31 cellular contexts compared by ENCODE assay signal in the genomic region with DNA sequence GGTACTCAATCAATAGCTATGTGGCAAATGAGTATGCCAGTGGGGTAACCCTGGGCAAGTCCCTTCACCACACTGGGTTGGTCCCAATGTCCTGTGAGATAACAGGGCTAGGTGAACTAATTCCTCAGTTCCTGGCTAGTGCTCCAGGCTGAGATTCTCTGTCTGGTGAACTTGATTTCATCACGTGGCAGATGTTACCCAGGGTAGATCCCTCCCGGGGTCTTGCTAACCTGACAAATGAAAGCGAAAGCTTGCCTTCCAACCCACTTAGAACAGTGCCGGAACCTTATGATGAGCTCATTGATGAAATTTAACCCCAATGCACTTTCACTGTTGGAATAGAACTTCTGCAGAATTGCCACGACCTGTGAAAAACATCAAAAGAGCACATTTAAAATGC. TPM values are rescaled to one million over a fixed set of nuclear protein-coding genes. Genes with fewer than 3 reads are reported as not detected.
DNase-seq lines count a peak whose midpoint lies in the region; ATAC-seq and TF ChIP-seq lines count a peak whose summit lies in the region.
"Had no signal": no experiment of that assay in that cellular context is flagged by ENCODE, and none has a peak within 500 bp of the region (broad histone marks: within the 10 kb centered on the region; RNA-seq: fewer than 3 reads in every experiment).

No MANE protein-coding gene starts in this region.

- intact Hi-C loops in activated T-helper 2 cell treated with anti-CD3 and anti-CD28 coated beads, Interferon-gamma antibody, Interleukin-2, Interleukin-4, amounts not matched to agents 10 μg/mL and 5 μg/mL and 100 μg/mL, durations not matched to agents 14 hours and 24 hours and 36 hours (cut with micrococcal nuclease), result loop anchor here (2.0 to 10.0 kb wide), 5 partner anchors 157 to 840 kb away; a partner anchor contains a TSS

- H3K36me3 Mint-ChIP-seq in activated T-cell treated with anti-CD3 and anti-CD28 coated beads, Interleukin-2, amount 50 U/mL, for 24 hours (ENCODE audit: low read depth), result peaks cover 28% of the 10 kb centered on the region
- H3K36me3 Mint-ChIP-seq in activated T-helper 2 cell treated with anti-CD3 and anti-CD28 coated beads, Interferon-gamma antibody, Interleukin-2, Interleukin-4, amounts not matched to agents 10 μg/mL and 5 μg/mL and 100 μg/mL, durations not matched to agents 14 hours and 24 hours and 36 hours (ENCODE audit: low read depth), result peaks cover 52% of the 10 kb centered on the region

- H3K79me2 ChIP-seq in SK-N-SH (ENCODE audit: insufficient read depth), result no peaks in the 10 kb centered on the region

- no peak for DNase-seq in activated T-cell treated with anti-CD3 and anti-CD28 coated beads, Interleukin-2, amount 50 U/mL, for 24 hours
- no peak for DNase-seq in activated T-cell treated with anti-CD3 and anti-CD28 coated beads, Interleukin-2, amount 50 U/mL, for 1 hour
- peak; percentile 15 for DNase-seq in Jurkat, Clone E6-1 (ENCODE audit: low read depth, low spot score)
- DNase-seq in activated T-helper 2 cell treated with anti-CD3 and anti-CD28 coated beads, Interferon-gamma antibody, Interleukin-2, Interleukin-4, amounts not matched to agents 10 μg/mL and 5 μg/mL and 100 μg/mL, durations not matched to agents 14 hours and 24 hours and 36 hours (ENCODE audit: low spot score), result peak; percentile 30
- peak in 1 of 2 donors; percentile 20 for DNase-seq in stimulated activated naive CD8-positive, alpha-beta T cell treated with anti-CD3 and anti-CD28 coated beads, Interleukin-15, amount 100 ng/mL, for 72 hours
- DNase-seq in SK-N-SH (no peak), NCI-H345 (lab: John Stamatoyannopoulos, UW) (no peak)
- DNase-seq: ACHN; activated CD4-positive, alpha-beta T cell treated with anti-CD3 and anti-CD28 coated beads for 4 hours; activated naive CD4-positive, alpha-beta T cell treated with Interleukin-2 at 50 U/mL for 16 hours; anterior cingulate cortex; DMS79; effector CD4-positive, alpha-beta T cell; left ventricle myocardium inferior; mesendoderm; MG63; NCI-H1105 treated with DMSO at 0.1 percent for 48 hours; NCI-H2029 treated with DMSO at 0.1 percent for 48 hours; NCI-H446; NCI-H774; sigmoid colon; stomach; tibial artery had no signal

- H3K27me3 ChIP-seq in SK-N-SH (ENCODE audit: insufficient read depth), result no peaks in the 10 kb centered on the region
- H3K27me3 ChIP-seq: MG63, sigmoid colon, tibial artery had no signal

- H3K4me3 Mint-ChIP-seq in activated T-cell treated with anti-CD3 and anti-CD28 coated beads, Interleukin-2, amount 50 U/mL, for 24 hours, result no peak overlapping the region
- H3K4me3 Mint-ChIP-seq in activated T-helper 2 cell treated with anti-CD3 and anti-CD28 coated beads, Interferon-gamma antibody, Interleukin-2, Interleukin-4, amounts not matched to agents 10 μg/mL and 5 μg/mL and 100 μg/mL, durations not matched to agents 14 hours and 24 hours and 36 hours (ENCODE audit: low read depth), result peak overlapping the region; percentile 71
- peak overlapping the region; percentile 31 to 34 for H3K4me3 Mint-ChIP-seq in stimulated activated naive CD8-positive, alpha-beta T cell treated with anti-CD3 and anti-CD28 coated beads, Interleukin-15, amount 100 ng/mL, for 72 hours

- H3K27ac Mint-ChIP-seq in activated T-cell treated with anti-CD3 and anti-CD28 coated beads, Interleukin-2, amount 50 U/mL, for 24 hours, result peak overlapping the region; percentile 71
- peak overlapping the region; percentile 82 for H3K27ac Mint-ChIP-seq in activated T-helper 2 cell treated with anti-CD3 and anti-CD28 coated beads, Interferon-gamma antibody, Interleukin-2, Interleukin-4, amounts not matched to agents 10 μg/mL and 5 μg/mL and 100 μg/mL, durations not matched to agents 14 hours and 24 hours and 36 hours
- H3K27ac Mint-ChIP-seq in stimulated activated naive CD8-positive, alpha-beta T cell treated with anti-CD3 and anti-CD28 coated beads, Interleukin-15, amount 100 ng/mL, for 72 hours, result peak overlapping the region in 1 of 2 donors; percentile 40

- no peaks in the 10 kb centered on the region for H3K9me2 ChIP-seq in SK-N-SH

- H3K4me1 Mint-ChIP-seq in activated T-cell treated with anti-CD3 and anti-CD28 coated beads, Interleukin-2, amount 50 U/mL, for 24 hours (ENCODE audit: low read depth), result peaks cover 33% of the 10 kb centered on the region
- peaks cover 44% of the 10 kb centered on the region for H3K4me1 Mint-ChIP-seq in activated T-helper 2 cell treated with anti-CD3 and anti-CD28 coated beads, Interferon-gamma antibody, Interleukin-2, Interleukin-4, amounts not matched to agents 10 μg/mL and 5 μg/mL and 100 μg/mL, durations not matched to agents 14 hours and 24 hours and 36 hours (ENCODE audit: low read depth)
- H3K4me1 Mint-ChIP-seq in stimulated activated naive CD8-positive, alpha-beta T cell treated with anti-CD3 and anti-CD28 coated beads, Interleukin-15, amount 100 ng/mL, for 72 hours, result peaks cover 39% of the 10 kb centered on the region

- H4K20me1 ChIP-seq in SK-N-SH (ENCODE audit: insufficient read depth), result no peaks in the 10 kb centered on the region

- CTCF ChIA-PET in SK-N-SH (lab: Yijun Ruan, JAX), result interaction anchor here (1.1 to 6.9 kb wide), 11 partner anchors 10 to 1262 kb away, joined by 3 to 87 read pairs (median 4); a partner anchor contains a TSS

- 96% methylated on average over 3 of the region's 5 CpGs for WGBS in SK-N-SH (ENCODE audit: low lambda C conversion rate)

- peaks cover 19% of the 10 kb centered on the region for H3F3A ChIP-seq in SK-N-SH (replicated peaks; ENCODE audit: insufficient read depth)

- H3K4me2 ChIP-seq in SK-N-SH, result no peak overlapping the region

- ATAC-seq in stimulated activated naive CD8-positive, alpha-beta T cell treated with anti-CD3 and anti-CD28 coated beads, Interleukin-15, amount 100 ng/mL, for 72 hours, result peak; percentile 19
- ATAC-seq: HCT116, K562 had no signal

- peaks cover 12 to 15% of the 10 kb centered on the region in 2 experiments; a peak in 3 of 4 replicates for H3K4me1 ChIP-seq in SK-N-SH (ENCODE audit: control insufficient read depth in 1 of 2, insufficient read depth in 2 of 2, low read depth in 1 of 2, low read length in 1 of 2)
- H3K4me1 ChIP-seq: left ventricle myocardium inferior, prostate gland had no signal

- H3K9me3 Mint-ChIP-seq in activated T-cell treated with anti-CD3 and anti-CD28 coated beads, Interleukin-2, amount 50 U/mL, for 24 hours, result no peaks in the 10 kb centered on the region
- H3K9me3 Mint-ChIP-seq in activated T-helper 2 cell treated with anti-CD3 and anti-CD28 coated beads, Interferon-gamma antibody, Interleukin-2, Interleukin-4, amounts not matched to agents 10 μg/mL and 5 μg/mL and 100 μg/mL, durations not matched to agents 14 hours and 24 hours and 36 hours, result no peaks in the 10 kb centered on the region
- H3K9me3 Mint-ChIP-seq in stimulated activated naive CD8-positive, alpha-beta T cell treated with anti-CD3 and anti-CD28 coated beads, Interleukin-15, amount 100 ng/mL, for 72 hours, result no peaks in the 10 kb centered on the region

- no peak overlapping the region for H3K9ac ChIP-seq in SK-N-SH

- H3K4me3 ChIP-seq in Jurkat, Clone E6-1 (ENCODE audit: low read length), result no peak overlapping the region
- H3K4me3 ChIP-seq in SK-N-SH (ENCODE audit: low read depth in 2 of 2, low read length in 1 of 2), result no peak overlapping the region
- H3K4me3 ChIP-seq: K562, left ventricle myocardium inferior, MG63, prostate gland, sigmoid colon, stomach, tibial artery had no signal

- no peaks in the 10 kb centered on the region for H3K9me3 ChIP-seq in SK-N-SH
- H3K9me3 ChIP-seq: left ventricle myocardium inferior, MG63, neutrophil, prostate gland, sigmoid colon, stomach, tibial artery had no signal

- TF ChIP-seq CTCF in SK-N-SH (IDR thresholded peaks at IDR 0.05), result no peak

- no peak overlapping the region for H2AFZ ChIP-seq in SK-N-SH (ENCODE audit: low read depth)

- peaks cover 16 to 18% of the 10 kb centered on the region in 2 experiments for H3K36me3 ChIP-seq in SK-N-SH (replicated peaks in 1 of 2; ENCODE audit: control insufficient read depth in 1 of 2, insufficient read depth in 2 of 2, low read length in 1 of 2)
- H3K36me3 ChIP-seq: prostate gland had no signal

- H3K27ac ChIP-seq in SK-N-SH (ENCODE audit: low read depth in 2 of 2, low read length in 1 of 2), result no peak overlapping the region
- H3K27ac ChIP-seq: epithelial cell of prostate, left ventricle myocardium inferior, neutrophil, prostate gland, sigmoid colon, stomach, tibial artery had no signal

- H3K27me3 Mint-ChIP-seq in activated T-cell treated with anti-CD3 and anti-CD28 coated beads, Interleukin-2, amount 50 U/mL, for 24 hours, result peaks cover 7% of the 10 kb centered on the region
- peaks cover 5% of the 10 kb centered on the region for H3K27me3 Mint-ChIP-seq in activated T-helper 2 cell treated with anti-CD3 and anti-CD28 coated beads, Interferon-gamma antibody, Interleukin-2, Interleukin-4, amounts not matched to agents 10 μg/mL and 5 μg/mL and 100 μg/mL, durations not matched to agents 14 hours and 24 hours and 36 hours (ENCODE audit: low read depth)
- peaks cover 8% of the 10 kb centered on the region for H3K27me3 Mint-ChIP-seq in stimulated activated naive CD8-positive, alpha-beta T cell treated with anti-CD3 and anti-CD28 coated beads, Interleukin-15, amount 100 ng/mL, for 72 hours

- no peak for TF ChIP-seq RAD21 in SK-N-SH (IDR thresholded peaks at IDR 0.05; ENCODE audit: low read length)

- POLR2A ChIA-PET in SK-N-SH (lab: Yijun Ruan, JAX), result interaction anchor here (1.1 kb wide), 1 partner anchor 416 kb away, joined by 4 read pairs; a partner anchor contains a TSS

- no peak for TF ChIP-seq EP300 in SK-N-SH (IDR thresholded peaks at IDR 0.05; ENCODE audit: borderline replicate concordance in 1 of 2, low read depth in 1 of 2, low read length in 1 of 2)

TF ChIP-seq in SK-N-SH, 30 proteins besides CTCF, POLR2A, EP300 and RAD21 (continues in another document):
- no peak for TF ChIP-seq FOXM1 (IDR thresholded peaks at IDR 0.05; ENCODE audit: low read depth)

RNA-seq across cellular contexts. Expression of a gene that starts 6.6 kb away (rescaled TPM):
- not detected for polyA plus RNA-seq in Jurkat, Clone E6-1 (2012; ENCODE audit: insufficient read depth, insufficient read length)
- total RNA-seq in activated T-helper 2 cell treated with anti-CD3 and anti-CD28 coated beads, Interferon-gamma antibody, Interleukin-2, Interleukin-4, amounts not matched to agents 10 μg/mL and 5 μg/mL and 100 μg/mL, durations not matched to agents 14 hours and 24 hours and 36 hours, result not detected in 2 replicates
- not detected in 2 replicates for polyA plus RNA-seq in SK-N-SH (2012; rRNA removed)
- polyA plus RNA-seq in SK-N-SH (2012; cell fraction: cytosol; rRNA removed), result not detected in 2 replicates
- polyA plus RNA-seq in SK-N-SH (2012; cell fraction: nucleus; rRNA removed), result 0.06 TPM in 1 of 2 replicates, not detected in the other
- total RNA-seq: bronchial epithelial cell, K562, left ventricle myocardium inferior, myocyte, stomach had no signal
- polyA plus RNA-seq: BJ, K562, sigmoid colon, stomach had no signal

Comparison
In these comparisons a context has a peak if more than half of its experiments do, and no peak if none do; other contexts are left out.
1. DNase-seq: peak in Jurkat, Clone E6-1 (single experiment) and activated T-helper 2 cell treated with anti-CD3 and anti-CD28 coated beads, Interferon-gamma antibody, Interleukin-2, Interleukin-4, amounts not matched to agents 10 μg/mL and 5 μg/mL and 100 μg/mL, durations not matched to agents 14 hours and 24 hours and 36 hours (single experiment); none in activated T-cell treated with anti-CD3 and anti-CD28 coated beads, Interleukin-2, amount 50 U/mL, for 24 hours (single experiment), activated T-cell treated with anti-CD3 and anti-CD28 coated beads, Interleukin-2, amount 50 U/mL, for 1 hour (single experiment), SK-N-SH (single experiment) and NCI-H345 (single experiment).